ENCODE assay signal across 15 cellular contexts in the genomic region with DNA sequence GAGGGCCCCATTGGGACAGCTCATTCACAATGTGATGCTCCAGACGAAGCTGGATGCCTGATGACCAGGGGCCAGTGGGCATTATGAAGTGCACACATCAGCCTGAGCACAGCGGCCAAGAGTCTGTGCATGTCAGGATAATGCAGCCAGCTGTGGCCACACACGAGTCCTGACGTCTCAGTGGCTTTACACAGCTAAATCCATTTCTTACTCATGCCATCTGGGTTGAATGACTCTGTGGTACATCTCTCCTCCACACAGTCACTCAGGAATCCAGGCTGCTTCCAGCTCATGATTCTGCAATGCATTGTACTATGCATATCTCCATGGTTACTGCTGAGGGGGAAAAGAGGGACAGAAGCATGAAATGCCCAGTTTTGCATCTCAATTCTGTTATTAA.
DNase-seq lines count a peak whose midpoint lies in the region; FAIRE-seq and TF ChIP-seq lines count a peak whose summit lies in the region.
"Had no signal": no experiment of that assay in that cellular context is flagged by ENCODE, and none has a peak within 500 bp of the region (broad histone marks: within the 10 kb centered on the region; RNA-seq: fewer than 3 reads in every experiment).

No MANE protein-coding gene starts in this region.

- no peak overlapping the region for H3K27ac Mint-ChIP-seq in endodermal cell
- H3K27ac Mint-ChIP-seq: activated T-cell treated with anti-CD3 and anti-CD28 coated beads, Interleukin-2, amount 50 U/mL, for 72 hours; naive thymus-derived CD4-positive, alpha-beta T cell had no signal

- TF ChIP-seq POLR2A in prostate gland (IDR thresholded peaks at IDR 0.05), result no peak

- H3K4me1 Mint-ChIP-seq in endodermal cell, result peaks cover 44% of the 10 kb centered on the region

- TF ChIP-seq CTCF in endodermal cell (conservative IDR thresholded peaks at IDR 0.05), result no peak
- no peak for TF ChIP-seq CTCF in D721Med (IDR thresholded peaks at IDR 0.05; ENCODE audit: insufficient read depth, missing control alignments)
- no peak for TF ChIP-seq CTCF in prostate gland (IDR thresholded peaks at IDR 0.05)

- peak overlapping the region; percentile 41 for H3K4me3 ChIP-seq in endodermal cell (ENCODE audit: low read length)
- H3K4me3 ChIP-seq in prostate gland, result no peak overlapping the region
- H3K4me3 ChIP-seq: adrenal gland, colonic mucosa, esophagus muscularis mucosa had no signal

- no peak overlapping the region for H3K9ac ChIP-seq in endodermal cell (ENCODE audit: extremely low read depth, low read length, poor library complexity, severe bottlenecking)

- H3K9me3 Mint-ChIP-seq in endodermal cell, result no peaks in the 10 kb centered on the region
- H3K9me3 Mint-ChIP-seq: activated T-cell treated with anti-CD3 and anti-CD28 coated beads, Interleukin-2, amount 50 U/mL, for 72 hours had no signal

- intact Hi-C loops in prostate gland (cut with DNase I), result no loop called here

- no peak overlapping the region for H3K4me3 Mint-ChIP-seq in endodermal cell
- H3K4me3 Mint-ChIP-seq: activated T-cell treated with anti-CD3 and anti-CD28 coated beads, Interleukin-2, amount 50 U/mL, for 72 hours; naive thymus-derived CD4-positive, alpha-beta T cell had no signal

- H3K9me3 ChIP-seq in endodermal cell (ENCODE audit: control insufficient read depth, low read length) (peaks cover 3% of the 10 kb centered on the region), prostate gland (no peaks in the 10 kb centered on the region)
- H3K9me3 ChIP-seq: adrenal gland, colonic mucosa had no signal

- FAIRE-seq in RCC 7860 (lab: Jason Lieb, UNC) (no peak), D721Med (lab: Jason Lieb, UNC) (no peak)
- FAIRE-seq: HTR-8/SVneo had no signal

- H3K27ac ChIP-seq in endodermal cell (ENCODE audit: low read depth, low read length) (no peak overlapping the region), prostate gland (no peak overlapping the region)
- H3K27ac ChIP-seq: adrenal gland, colonic mucosa, esophagus muscularis mucosa had no signal

- H3K27me3 ChIP-seq in endodermal cell (ENCODE audit: control insufficient read depth, insufficient read depth, low read length, poor library complexity, severe bottlenecking) (no peaks in the 10 kb centered on the region), prostate gland (replicated peaks; ENCODE audit: insufficient read depth) (peaks cover 4% of the 10 kb centered on the region)
- H3K27me3 ChIP-seq: colonic mucosa had no signal

- H3K4me1 ChIP-seq in endodermal cell (ENCODE audit: control insufficient read depth, insufficient read depth, low read length), result peaks cover 22% of the 10 kb centered on the region
- H3K4me1 ChIP-seq in prostate gland (replicated peaks), result no peaks in the 10 kb centered on the region
- H3K4me1 ChIP-seq: adrenal gland, colonic mucosa, esophagus muscularis mucosa had no signal

- 89 to 94% methylated on average over 3 to 4 of the region's 4 CpGs for WGBS in endodermal cell (ENCODE audit: insufficient coverage in 1 of 2, insufficient read length in 1 of 2), 2 experiments
- 77% methylated on average over 4 of the region's 4 CpGs for WGBS in prostate gland

- no peaks in the 10 kb centered on the region for H3K36me3 Mint-ChIP-seq in endodermal cell (ENCODE audit: low read depth)

- DNase-seq in GM04504 (ENCODE audit: low read depth) (peak; percentile 44), RCC 7860 (ENCODE audit: low spot score) (peak; percentile 48), endodermal cell (no peak), myocyte (ENCODE audit: low read depth) (peak; percentile 15), dermis blood vessel endothelial cell (no peak), foreskin melanocyte (no peak), D721Med (ENCODE audit: insufficient read length, low spot score) (no peak), prostate gland (ENCODE audit: low spot score) (no peak)
- DNase-seq: activated T-cell treated with anti-CD3 and anti-CD28 coated beads, Interleukin-2, amount 50 U/mL, for 72 hours; adrenal gland; colonic mucosa; naive thymus-derived CD4-positive, alpha-beta T cell; SHP77 treated with DMSO at 0.1 percent for 48 hours had no signal

- peaks cover 14% of the 10 kb centered on the region for H3K27me3 Mint-ChIP-seq in endodermal cell (ENCODE audit: insufficient read depth)

- H3K36me3 ChIP-seq in endodermal cell (ENCODE audit: control insufficient read depth, insufficient read depth, low read length) (no peaks in the 10 kb centered on the region), prostate gland (no peaks in the 10 kb centered on the region)
- H3K36me3 ChIP-seq: adrenal gland, colonic mucosa, esophagus muscularis mucosa had no signal

Comparison
In these comparisons a context has a peak if more than half of its experiments do, and no peak if none do; other contexts are left out.
1. DNase-seq: peak in GM04504 (single experiment), RCC 7860 (single experiment) and myocyte (single experiment); none in endodermal cell (single experiment), dermis blood vessel endothelial cell (single experiment), foreskin melanocyte (single experiment), D721Med (single experiment) and prostate gland (single experiment).